7 cellular contexts compared by ENCODE assay signal in genomic region chr20:17960927-17961599, GRCh38. TPM values are rescaled to one million over a fixed set of nuclear protein-coding genes. Genes with fewer than 3 reads are reported as not detected.
A peak's percentile ranks its signal among the peaks of the same experiment; 100 is the strongest.
DNase-seq lines count a peak whose midpoint lies in the region; ATAC-seq and TF ChIP-seq lines count a peak whose summit lies in the region.

No MANE protein-coding gene starts in this region.

- H3K4me1 ChIP-seq in GM23248 (ENCODE audit: insufficient read depth) (peaks cover 81% of the 10 kb centered on the region), RWPE2 (ENCODE audit: insufficient read depth, poor library complexity, severe bottlenecking) (peaks cover 43% of the 10 kb centered on the region), smooth muscle cell (ENCODE audit: low read depth) (peaks cover 44% of the 10 kb centered on the region)

- TF ChIP-seq CTCF in RWPE2 (IDR thresholded peaks at IDR 0.05; ENCODE audit: poor library complexity, severe bottlenecking) (no peak), foreskin fibroblast (IDR thresholded peaks at IDR 0.05; ENCODE audit: low read depth, low read length) (no peak), smooth muscle cell (IDR thresholded peaks at IDR 0.05; ENCODE audit: borderline replicate concordance, insufficient read depth, poor library complexity, severe bottlenecking) (no peak), lower leg skin (IDR thresholded peaks at IDR 0.05) (no peak)

- no peak for ATAC-seq in RWPE2 (ENCODE audit: low read depth)

- H4K20me1 ChIP-seq in GM23248 (ENCODE audit: insufficient read depth) (peaks cover 19% of the 10 kb centered on the region), smooth muscle cell (ENCODE audit: low read depth) (peaks cover 100% of the 10 kb centered on the region)

- peak overlapping the region; percentile 51 for H3K9ac ChIP-seq in GM23248
- H3K9ac ChIP-seq in smooth muscle cell (ENCODE audit: low read depth), result no peak overlapping the region

- H3K4me2 ChIP-seq in GM23248 (ENCODE audit: unreplicated experiment) (peak overlapping the region; percentile 72), smooth muscle cell (no peak overlapping the region)

- peak; percentile 45 for DNase-seq in GM23248
- DNase-seq in RWPE2 (ENCODE audit: low spot score), result no peak
- peak; percentile 63 to 80 for DNase-seq in foreskin fibroblast
- DNase-seq in smooth muscle cell (lab: John Stamatoyannopoulos, UW; ENCODE audit: unreplicated experiment), result no peak
- DNase-seq in superior temporal gyrus (ENCODE audit: extremely low spot score), result no peak
- no peak for DNase-seq in lower leg skin (ENCODE audit: low spot score in 2 of 2)
- DNase-seq in NCI-H128 (lab: John Stamatoyannopoulos, UW; ENCODE audit: unreplicated experiment), result no peak

- in situ Hi-C loops in GM23248 (cut with MboI), result no loop called here

- H3K4me3 ChIP-seq in GM23248 (peak overlapping the region; percentile 39), RWPE2 (ENCODE audit: severe bottlenecking) (no peak overlapping the region), foreskin fibroblast (ENCODE audit: low read depth in 1 of 2, low read length in 2 of 2) (peak overlapping the region; percentile 2 to 38), smooth muscle cell (peak overlapping the region; percentile 8), lower leg skin (ENCODE audit: low read depth, poor library complexity, severe bottlenecking) (no peak overlapping the region)

- H3K36me3 ChIP-seq in GM23248 (ENCODE audit: low read depth) (peaks cover 3% of the 10 kb centered on the region; the same call in 1 of the 2 replicates), RWPE2 (ENCODE audit: low read depth) (peaks cover 96% of the 10 kb centered on the region), smooth muscle cell (ENCODE audit: low read depth) (no peaks in the 10 kb centered on the region)

- peak overlapping the region; percentile 86 for H3K27ac ChIP-seq in GM23248
- H3K27ac ChIP-seq in RWPE2 (ENCODE audit: poor library complexity, severe bottlenecking), result peak overlapping the region; percentile 7
- peak overlapping the region; percentile 71 for H3K27ac ChIP-seq in smooth muscle cell (ENCODE audit: low read depth)

- 16 to 17% methylated on average over 6 of the region's 6 CpGs for WGBS in GM23248 (ENCODE audit: low coverage in 1 of 2, low lambda C conversion rate in 2 of 2, missing lambda C conversion rate in 2 of 2), 2 experiments
- 82% methylated on average over 6 of the region's 6 CpGs for WGBS in smooth muscle cell (ENCODE audit: low lambda C conversion rate)
- 20 to 45% methylated on average over 6 of the region's 6 CpGs for WGBS in lower leg skin, 2 donors

- intact Hi-C loops in lower leg skin (cut with DNase I; ENCODE audit: low total_unique reads), result loop anchor here (1.0 kb wide), 1 partner anchor 26 kb away; no protein-coding TSS in a partner anchor

- H3K9me2 ChIP-seq in GM23248 (ENCODE audit: insufficient read depth), result no peaks in the 10 kb centered on the region

- no peaks in the 10 kb centered on the region for H3K9me3 ChIP-seq in GM23248 (ENCODE audit: low read depth)
- no peaks in the 10 kb centered on the region for H3K9me3 ChIP-seq in RWPE2 (ENCODE audit: severe bottlenecking)
- H3K9me3 ChIP-seq in smooth muscle cell (replicated peaks; ENCODE audit: low read depth), result no peaks in the 10 kb centered on the region

- TF ChIP-seq POLR2A in lower leg skin (IDR thresholded peaks at IDR 0.05), result no peak

- H3K27me3 ChIP-seq in GM23248 (replicated peaks; ENCODE audit: insufficient read depth) (no peaks in the 10 kb centered on the region), RWPE2 (ENCODE audit: insufficient read depth, poor library complexity, severe bottlenecking) (no peaks in the 10 kb centered on the region), smooth muscle cell (ENCODE audit: low read depth) (no peaks in the 10 kb centered on the region)

- H2AFZ ChIP-seq in GM23248 (no peak overlapping the region), smooth muscle cell (ENCODE audit: low read depth) (no peak overlapping the region)

- H3F3A ChIP-seq in GM23248 (ENCODE audit: insufficient read depth) (peaks cover 80% of the 10 kb centered on the region), smooth muscle cell (ENCODE audit: low read depth) (peaks cover 31% of the 10 kb centered on the region)

- H3K79me2 ChIP-seq in GM23248 (ENCODE audit: insufficient read depth) (peaks cover 100% of the 10 kb centered on the region), smooth muscle cell (ENCODE audit: low read depth) (peaks cover 100% of the 10 kb centered on the region)

RNA-seq across cellular contexts. Expression of gene SNX5, which starts 7.5 kb away (rescaled TPM):
- 65.2 and 67.0 TPM in 2 replicates for total RNA-seq in GM23248 (2014; rRNA removed; shearing (Covaris generic))
- polyA plus RNA-seq in GM23248 (2016; fragmentation: Nextera tagmentation; extraction: Ambion mirVana), result 70.7 and 75.7 TPM in 2 replicates
- total RNA-seq in smooth muscle cell, result 92.3 and 100 TPM in 2 replicates
- 46.3 and 49.8 TPM in 2 replicates for polyA plus RNA-seq in smooth muscle cell
- 10 to 100 TPM; 44.6 to 70.7 (median 66.0) TPM for total RNA-seq in lower leg skin

RNA-seq across cellular contexts. Expression of gene MGME1, which starts 7.8 kb away (rescaled TPM):
- total RNA-seq in GM23248 (2014; rRNA removed; shearing (Covaris generic)), result 4.6 and 5.6 TPM in 2 replicates
- 10.4 and 11.5 TPM in 2 replicates for polyA plus RNA-seq in GM23248 (2016; fragmentation: Nextera tagmentation; extraction: Ambion mirVana)
- 16.0 and 18.3 TPM in 2 replicates for total RNA-seq in smooth muscle cell
- polyA plus RNA-seq in smooth muscle cell, result 15.7 and 20.6 TPM in 2 replicates
- total RNA-seq in lower leg skin, result 10 to 100 TPM; 21.9 to 36.3 (median 33.5) TPM

Comparison
In these comparisons a context has a peak if more than half of its experiments do, and no peak if none do; other contexts are left out.
1. DNase-seq: peak in GM23248 (single experiment) and foreskin fibroblast (2 of 2); none in RWPE2 (single experiment), smooth muscle cell (single experiment), superior temporal gyrus (single experiment), lower leg skin (0 of 2) and NCI-H128 (single experiment).
2. H3K27ac ChIP-seq: peak in every context shown above with its lines; median percentile 86 in GM23248; 71 in smooth muscle cell; 7 in RWPE2.
3. H3K4me3 ChIP-seq: peak in GM23248 (single experiment), foreskin fibroblast (2 of 2) and smooth muscle cell (single experiment); none in RWPE2 (single experiment) and lower leg skin (single experiment).